1 cellular context compared by ENCODE assay signal in genomic region chr22:16601437-16602223, GRCh38.
TF ChIP-seq lines count a peak whose summit lies in the region.

No MANE protein-coding gene starts in this region.

TF ChIP-seq in HepG2, 621 proteins besides CTCF, POLR2A, EP300 and RAD21 (continued from another document):
- TF ChIP-seq FUBP1 (CRISPR knock-in tag; IDR thresholded peaks at IDR 0.05; ENCODE audit: borderline replicate concordance) (no peak), RFX3 (CRISPR knock-in tag; IDR thresholded peaks at IDR 0.05) (no peak), ZNF530 (CRISPR knock-in tag; IDR thresholded peaks at IDR 0.05; ENCODE audit: low read depth) (no peak), SOX5 (CRISPR knock-in tag; IDR thresholded peaks at IDR 0.05; ENCODE audit: borderline replicate concordance) (no peak), SP140L (CRISPR knock-in tag; IDR thresholded peaks at IDR 0.05; ENCODE audit: borderline replicate concordance) (no peak), ZNF775 (CRISPR knock-in tag; IDR thresholded peaks at IDR 0.05; ENCODE audit: borderline replicate concordance) (no peak), ELK4 (CRISPR knock-in tag; IDR thresholded peaks at IDR 0.05; ENCODE audit: borderline replicate concordance) (no peak), RNF219 (CRISPR knock-in tag; IDR thresholded peaks at IDR 0.05) (no peak), ZFP1 (CRISPR knock-in tag; IDR thresholded peaks at IDR 0.05) (no peak), ZNF136 (CRISPR knock-in tag; IDR thresholded peaks at IDR 0.05; ENCODE audit: low read depth) (no peak), ZBTB3 (CRISPR knock-in tag; IDR thresholded peaks at IDR 0.05; ENCODE audit: borderline replicate concordance, low read depth) (no peak), ZNF143 (CRISPR knock-in tag; IDR thresholded peaks at IDR 0.05) (no peak), PREB (CRISPR knock-in tag; IDR thresholded peaks at IDR 0.05) (no peak)
